19 cellular contexts compared by ENCODE assay signal in the genomic region with DNA sequence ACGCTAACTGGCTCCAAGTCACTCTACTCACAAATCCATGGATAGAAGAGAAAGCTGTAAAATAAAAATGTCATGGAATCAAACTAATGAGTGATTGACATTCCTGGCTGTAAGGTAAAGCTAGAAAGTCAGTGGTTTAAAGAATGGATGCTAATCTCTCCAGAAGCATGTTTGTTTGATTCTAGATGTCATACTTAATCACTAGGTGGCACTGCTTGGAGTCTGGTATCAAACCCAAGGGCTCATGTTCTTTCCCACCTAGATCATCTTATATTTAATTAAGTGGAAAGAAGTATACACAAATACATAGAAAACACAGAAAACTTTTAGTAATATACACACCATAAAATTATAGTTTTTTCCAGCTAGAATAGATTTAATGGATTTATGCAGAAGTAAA.
DNase-seq lines count a peak whose midpoint lies in the region; ATAC-seq and TF ChIP-seq lines count a peak whose summit lies in the region.
"Had no signal": no experiment of that assay in that cellular context is flagged by ENCODE, and none has a peak within 500 bp of the region (broad histone marks: within the 10 kb centered on the region; RNA-seq: fewer than 3 reads in every experiment).

No MANE protein-coding gene starts in this region.

- H3K27me3 Mint-ChIP-seq in naive thymus-derived CD8-positive, alpha-beta T cell: no peaks in the 10 kb centered on the region
- H3K27me3 Mint-ChIP-seq: IgD-negative memory B cell had no signal

- ATAC-seq in activated naive CD4-positive, alpha-beta T cell treated with anti-CD3 and anti-CD28 coated beads, Interleukin-2, amount 50 U/mL, for 72 hours: no peak
- no peak for ATAC-seq in naive thymus-derived CD8-positive, alpha-beta T cell
- ATAC-seq: natural killer cell had no signal

- no peaks in the 10 kb centered on the region for H3K4me1 ChIP-seq in GM23248 (ENCODE audit: insufficient read depth)
- no peaks in the 10 kb centered on the region for H3K4me1 ChIP-seq in OCI-LY7 (ENCODE audit: insufficient read depth, low read length, poor library complexity, severe bottlenecking)
- H3K4me1 ChIP-seq: spleen had no signal

- H3K27ac Mint-ChIP-seq in activated naive CD4-positive, alpha-beta T cell treated with anti-CD3 and anti-CD28 coated beads, Interleukin-2, amount 50 U/mL, for 72 hours: no peak overlapping the region
- H3K27ac Mint-ChIP-seq in naive thymus-derived CD8-positive, alpha-beta T cell: no peak overlapping the region
- H3K27ac Mint-ChIP-seq: IgD-negative memory B cell, immature natural killer cell, natural killer cell had no signal

- CTCF ChIA-PET in OCI-LY7 (lab: Charles Lee; ENCODE audit: unreplicated experiment): no interaction called here

- intact Hi-C loops in OCI-LY7 (cut with micrococcal nuclease; ENCODE audit: unreplicated experiment): no loop called here

- 24 to 32% methylated on average over 1 of the region's 1 CpG for WGBS in GM23248 (ENCODE audit: low coverage in 1 of 2, low lambda C conversion rate in 2 of 2, missing lambda C conversion rate in 2 of 2), 2 experiments

- no peaks in the 10 kb centered on the region for H3K36me3 ChIP-seq in GM23248 (ENCODE audit: low read depth)
- H3K36me3 ChIP-seq in OCI-LY7 (ENCODE audit: insufficient read depth, low read length): no peaks in the 10 kb centered on the region
- H3K36me3 ChIP-seq: spleen had no signal

- H3K4me3 ChIP-seq in GM23248 (no peak overlapping the region), OCI-LY7 (ENCODE audit: low read depth, low read length, poor library complexity, severe bottlenecking) (no peak overlapping the region), epithelial cell of proximal tubule (ENCODE audit: low read depth, low read length) (no peak overlapping the region)
- H3K4me3 ChIP-seq: SK-N-MC, spleen had no signal

- H3K27ac ChIP-seq in C4-2B: no peak overlapping the region
- H3K27ac ChIP-seq in GM23248: no peak overlapping the region
- no peak overlapping the region for H3K27ac ChIP-seq in OCI-LY7 (ENCODE audit: low read depth, low read length, poor library complexity, severe bottlenecking)
- H3K27ac ChIP-seq: SK-N-MC, spleen had no signal

- H2AFZ ChIP-seq in GM23248: no peak overlapping the region
- no peak overlapping the region for H2AFZ ChIP-seq in OCI-LY7 (ENCODE audit: low read length)

- in situ Hi-C loops in GM23248 (cut with MboI): no loop called here

- H3K4me2 ChIP-seq in GM23248 (ENCODE audit: unreplicated experiment) (no peak overlapping the region), OCI-LY7 (ENCODE audit: low read length) (no peak overlapping the region)

- H3K36me3 Mint-ChIP-seq in activated naive CD4-positive, alpha-beta T cell treated with anti-CD3 and anti-CD28 coated beads, Interleukin-2, amount 50 U/mL, for 72 hours: peaks cover 0 to 8% of the 10 kb centered on the region in 2 donors
- peaks cover 0 to 8% (median 0%) of the 10 kb centered on the region in 3 donors for H3K36me3 Mint-ChIP-seq in naive thymus-derived CD8-positive, alpha-beta T cell
- H3K36me3 Mint-ChIP-seq: IgD-negative memory B cell, natural killer cell had no signal

- H3F3A ChIP-seq in GM23248 (ENCODE audit: insufficient read depth): no peaks in the 10 kb centered on the region

- H4K20me1 ChIP-seq in GM23248 (ENCODE audit: insufficient read depth) (no peaks in the 10 kb centered on the region), OCI-LY7 (ENCODE audit: insufficient read depth, low read length) (no peaks in the 10 kb centered on the region)

- no peaks in the 10 kb centered on the region for H3K4me1 Mint-ChIP-seq in naive thymus-derived CD8-positive, alpha-beta T cell
- H3K4me1 Mint-ChIP-seq: IgD-negative memory B cell, immature natural killer cell, natural killer cell had no signal

- H3K9me2 ChIP-seq in GM23248 (ENCODE audit: insufficient read depth) (no peaks in the 10 kb centered on the region), OCI-LY7 (ENCODE audit: insufficient read depth, low read length) (no peaks in the 10 kb centered on the region)

- DNase-seq in GM23248: peak; percentile 1
- DNase-seq in OCI-LY7 (ENCODE audit: low spot score): no peak
- DNase-seq in epithelial cell of proximal tubule (ENCODE audit: low read depth): no peak
- no peak for DNase-seq in SIG-M5 treated with dmso at 0.1 percent for 504 hours (lab: John Stamatoyannopoulos, UW; ENCODE audit: unreplicated experiment)
- no peak for DNase-seq in activated naive CD4-positive, alpha-beta T cell treated with anti-CD3 and anti-CD28 coated beads, Interleukin-2, amount 50 U/mL, for 72 hours (ENCODE audit: low spot score in 2 of 2)
- no peak for DNase-seq in naive thymus-derived CD8-positive, alpha-beta T cell
- DNase-seq: activated T-cell treated with anti-CD3 and anti-CD28 coated beads, Interleukin-2, amount 50 U/mL, for 48 hours; cerebellar nuclear complex; immature natural killer cell; mammary epithelial cell; natural killer cell; NCI-H1417; NCI-H226; spleen; stimulated activated naive CD4-positive, alpha-beta T cell; trophoblast cell had no signal

- H3K9me3 ChIP-seq in GM23248 (ENCODE audit: low read depth): no peaks in the 10 kb centered on the region
- H3K9me3 ChIP-seq in OCI-LY7 (ENCODE audit: low read length): no peaks in the 10 kb centered on the region

- no peak overlapping the region for H3K9ac ChIP-seq in GM23248

- H3K79me2 ChIP-seq in GM23248 (ENCODE audit: insufficient read depth) (no peaks in the 10 kb centered on the region), OCI-LY7 (ENCODE audit: insufficient read depth, low read depth, low read length) (no peaks in the 10 kb centered on the region)

- peak; percentile 47 for TF ChIP-seq CTCF in C4-2B (conservative IDR thresholded peaks at IDR 0.05)
- TF ChIP-seq CTCF in OCI-LY7 (conservative IDR thresholded peaks at IDR 0.05; ENCODE audit: low read length): peak; percentile 37; the same call in 1 of the 2 replicates
- peak; percentile 49 for TF ChIP-seq CTCF in epithelial cell of proximal tubule (conservative IDR thresholded peaks at IDR 0.05; ENCODE audit: low read depth, low read length)

- BruUV-seq in OCI-LY7 (replicated peaks; lab: Mats Ljungman, UMichigan): no TSS peak

- H3K27me3 ChIP-seq in GM23248 (replicated peaks; ENCODE audit: insufficient read depth): no peaks in the 10 kb centered on the region
- H3K27me3 ChIP-seq: spleen had no signal

- no peak overlapping the region for H3K4me3 Mint-ChIP-seq in naive thymus-derived CD8-positive, alpha-beta T cell
- H3K4me3 Mint-ChIP-seq: IgD-negative memory B cell, immature natural killer cell, natural killer cell had no signal

- POLR2A ChIA-PET in OCI-LY7 (lab: Charles Lee): interaction anchor here (0.9 kb wide), 1 partner anchor 1975 kb away, joined by 5 read pairs; no protein-coding TSS in a partner anchor
- POLR2A ChIA-PET in naive thymus-derived CD8-positive, alpha-beta T cell (lab: Charles Lee): no interaction called here

- peaks cover 24 to 25% of the 10 kb centered on the region in 2 donors for H3K9me3 Mint-ChIP-seq in activated naive CD4-positive, alpha-beta T cell treated with anti-CD3 and anti-CD28 coated beads, Interleukin-2, amount 50 U/mL, for 72 hours
- peaks cover 2 to 39% (median 13%) of the 10 kb centered on the region in 9 donors for H3K9me3 Mint-ChIP-seq in naive thymus-derived CD8-positive, alpha-beta T cell
